ENCODE assay signal across 18 cellular contexts in genomic region chr14:55942101-55942645, GRCh38.
DNase-seq lines count a peak whose midpoint lies in the region; ATAC-seq, FAIRE-seq and TF ChIP-seq lines count a peak whose summit lies in the region.
"Had no signal": no experiment of that assay in that cellular context is flagged by ENCODE, and none has a peak within 500 bp of the region (broad histone marks: within the 10 kb centered on the region; RNA-seq: fewer than 3 reads in every experiment).

No MANE protein-coding gene starts in this region.

- POLR2A ChIA-PET in Caco-2 (lab: Charles Lee), result no interaction called here

- peaks cover 10% of the 10 kb centered on the region; the same call in 1 of the 2 replicates for H3K9me2 ChIP-seq in GM23338 (ENCODE audit: insufficient read depth)

- no peak for ATAC-seq in GM23338

- H3K4me3 ChIP-seq in GM23338, result no peak overlapping the region
- H3K4me3 ChIP-seq in colonic mucosa, result no peak overlapping the region
- H3K4me3 ChIP-seq in small intestine (ENCODE audit: low read depth in 1 of 2, low read length in 2 of 2), result no peak overlapping the region
- no peak overlapping the region for H3K4me3 ChIP-seq in Caco-2 (ENCODE audit: low read depth, low read length)
- H3K4me3 ChIP-seq in neural progenitor cell, result no peak overlapping the region

- TF ChIP-seq CTCF in 22Rv1 (IDR thresholded peaks at IDR 0.05), result no peak
- no peak for TF ChIP-seq CTCF in GM23338 (conservative IDR thresholded peaks at IDR 0.05; ENCODE audit: low read depth in 2 of 2)
- TF ChIP-seq CTCF in colonic mucosa (IDR thresholded peaks at IDR 0.05), result no peak
- no peak for TF ChIP-seq CTCF in Caco-2 (IDR thresholded peaks at IDR 0.05; ENCODE audit: insufficient read depth in 1 of 2, low read depth in 1 of 2, low read length in 1 of 2, severe bottlenecking in 1 of 2, unreplicated experiment in 1 of 2)
- TF ChIP-seq CTCF in neural progenitor cell (IDR thresholded peaks at IDR 0.05), result no peak

- H3K27me3 Mint-ChIP-seq in GM23338 (ENCODE audit: insufficient read depth, low read depth, poor library complexity) (peaks cover 3% of the 10 kb centered on the region), Caco-2 (ENCODE audit: insufficient read depth, unreplicated experiment) (no peaks in the 10 kb centered on the region), neural progenitor cell (ENCODE audit: insufficient read depth, low read depth) (peaks cover 5% of the 10 kb centered on the region)

- intact Hi-C loops in colonic mucosa (cut with DNase I), result no loop called here
- intact Hi-C loops in Caco-2 (cut with micrococcal nuclease; ENCODE audit: unreplicated experiment), result no loop called here

- no peak for FAIRE-seq in small intestine (lab: Jason Lieb, UNC)
- FAIRE-seq: GM12892, GM18507 had no signal

- H3K9me3 Mint-ChIP-seq in GM23338 (peaks cover 3% of the 10 kb centered on the region; the same call in 1 of the 3 replicates), Caco-2 (ENCODE audit: unreplicated experiment) (no peaks in the 10 kb centered on the region), neural progenitor cell (peaks cover 8% of the 10 kb centered on the region)

- H3K9me3 ChIP-seq in colonic mucosa (no peaks in the 10 kb centered on the region), small intestine (ENCODE audit: control insufficient read depth, low read depth) (no peaks in the 10 kb centered on the region), Caco-2 (no peaks in the 10 kb centered on the region), neural progenitor cell (ENCODE audit: low read depth) (no peaks in the 10 kb centered on the region)

- DNase-seq in GM23338 (ENCODE audit: low spot score) (no peak), colonic mucosa (peak; percentile 49), small intestine (peak; percentile 71), HuH-7 (ENCODE audit: low spot score) (no peak), Caco-2 (no peak), neural progenitor cell (ENCODE audit: low spot score) (no peak), NCI-H1417 (lab: John Stamatoyannopoulos, UW) (no peak)
- DNase-seq: 8988T; C1 segment of cervical spinal cord; CD4-positive, alpha-beta T cell; DMS153; DMS79; GDM1; HCEC 1CT had no signal

- H3K4me1 Mint-ChIP-seq in GM23338 (peaks cover 12% of the 10 kb centered on the region), Caco-2 (ENCODE audit: low read depth, unreplicated experiment) (no peaks in the 10 kb centered on the region), neural progenitor cell (peaks cover 3% of the 10 kb centered on the region)

- no TSS peak for BruUV-seq in Caco-2 (replicated peaks; lab: Mats Ljungman, UMichigan)

- H4K20me1 ChIP-seq in GM23338 (replicated peaks; ENCODE audit: insufficient read depth) (no peaks in the 10 kb centered on the region), neural progenitor cell (ENCODE audit: low read depth) (no peaks in the 10 kb centered on the region)

- H3K36me3 Mint-ChIP-seq in GM23338 (ENCODE audit: low read depth) (peaks cover 3% of the 10 kb centered on the region; the same call in 2 of the 3 replicates), Caco-2 (ENCODE audit: insufficient read depth, unreplicated experiment) (no peaks in the 10 kb centered on the region), neural progenitor cell (peaks cover 4% of the 10 kb centered on the region)

- H3K36me3 ChIP-seq in GM23338 (ENCODE audit: insufficient read depth), result no peaks in the 10 kb centered on the region
- H3K36me3 ChIP-seq in colonic mucosa, result no peaks in the 10 kb centered on the region
- H3K36me3 ChIP-seq in small intestine (ENCODE audit: control insufficient read depth in 2 of 2, insufficient read depth in 2 of 2, low read length in 2 of 2), result no peaks in the 10 kb centered on the region
- no peaks in the 10 kb centered on the region for H3K36me3 ChIP-seq in Caco-2 (ENCODE audit: control insufficient read depth, insufficient read depth, low read length)
- H3K36me3 ChIP-seq in neural progenitor cell, result no peaks in the 10 kb centered on the region

- H3K79me2 ChIP-seq in GM23338 (replicated peaks; ENCODE audit: insufficient read depth), result no peaks in the 10 kb centered on the region
- H3K79me2 ChIP-seq in neural progenitor cell (ENCODE audit: low read depth), result no peaks in the 10 kb centered on the region

- H3K27me3 ChIP-seq in GM23338 (ENCODE audit: insufficient read depth) (no peaks in the 10 kb centered on the region), colonic mucosa (no peaks in the 10 kb centered on the region), small intestine (ENCODE audit: control insufficient read depth in 2 of 2, insufficient read depth in 2 of 2, low read length in 2 of 2) (no peaks in the 10 kb centered on the region), Caco-2 (replicated peaks; ENCODE audit: control insufficient read depth, insufficient read depth, low read length) (no peaks in the 10 kb centered on the region; the same call in 1 of the 2 replicates), neural progenitor cell (no peaks in the 10 kb centered on the region)

- H2AFZ ChIP-seq in GM23338 (0 out of 2 replicates have a peak overlapping the region, but pooled peaks have one; percentile 32), neural progenitor cell (replicated peaks) (no peak overlapping the region)

- 22 to 67% (median 31%) methylated on average over 3 of the region's 3 CpGs for WGBS in small intestine, 3 donors

- H3K4me2 ChIP-seq in GM23338, result no peak overlapping the region
- no peak overlapping the region for H3K4me2 ChIP-seq in neural progenitor cell
- H3K4me2 ChIP-seq: KMS-11 had no signal

- CTCF ChIA-PET in Caco-2 (lab: Charles Lee), result no interaction called here

- H3K27ac ChIP-seq in 22Rv1 (peak overlapping the region; percentile 30; the same call in 1 of the 2 replicates), GM23338 (ENCODE audit: low read depth) (no peak overlapping the region), colonic mucosa (no peak overlapping the region), small intestine (ENCODE audit: low read depth in 1 of 2, low read length in 1 of 2) (no peak overlapping the region), neural progenitor cell (no peak overlapping the region)
- H3K27ac ChIP-seq: KMS-11 had no signal

- H3K4me1 ChIP-seq in GM23338 (ENCODE audit: insufficient read depth) (no peaks in the 10 kb centered on the region), colonic mucosa (no peaks in the 10 kb centered on the region), small intestine (ENCODE audit: control insufficient read depth in 2 of 2, insufficient read depth in 1 of 2, low read depth in 1 of 2, low read length in 1 of 2) (peaks cover 0 to 11% of the 10 kb centered on the region in 2 donors), Caco-2 (peaks cover under 1% of the 10 kb centered on the region; the same call in 1 of the 2 replicates), neural progenitor cell (no peaks in the 10 kb centered on the region)

- no peak overlapping the region for H3K27ac Mint-ChIP-seq in GM23338
- H3K27ac Mint-ChIP-seq in Caco-2 (ENCODE audit: unreplicated experiment), result no peak overlapping the region
- H3K27ac Mint-ChIP-seq in neural progenitor cell, result no peak overlapping the region
- H3K27ac Mint-ChIP-seq: CD4-positive, alpha-beta T cell had no signal

- H3K9ac ChIP-seq in colonic mucosa (ENCODE audit: low read depth in 2 of 2, low read length in 2 of 2) (no peak overlapping the region), neural progenitor cell (no peak overlapping the region)
- H3K9ac ChIP-seq: KMS-11 had no signal

- H3K4me3 Mint-ChIP-seq in GM23338, result no peak overlapping the region
- H3K4me3 Mint-ChIP-seq in Caco-2 (ENCODE audit: unreplicated experiment), result no peak overlapping the region
- no peak overlapping the region for H3K4me3 Mint-ChIP-seq in neural progenitor cell
- H3K4me3 Mint-ChIP-seq: CD4-positive, alpha-beta T cell had no signal

- no peaks in the 10 kb centered on the region for H3F3A ChIP-seq in GM23338 (replicated peaks; ENCODE audit: low read depth)
- H3F3A ChIP-seq in neural progenitor cell (ENCODE audit: low read depth), result no peaks in the 10 kb centered on the region

TF ChIP-seq in GM23338, 12 proteins besides CTCF, POLR2A, EP300 and RAD21 (continues in another document):
- TF ChIP-seq REST (IDR thresholded peaks at IDR 0.05; ENCODE audit: unreplicated experiment) (no peak), EZH2phosphoT487 (IDR thresholded peaks at IDR 0.05; ENCODE audit: unreplicated experiment) (no peak), ZNF114 (CRISPR knock-in tag; IDR thresholded peaks at IDR 0.05) (no peak), ETS1 (IDR thresholded peaks at IDR 0.05) (no peak), STAT1 (IDR thresholded peaks at IDR 0.05; ENCODE audit: unreplicated experiment) (no peak)

Comparison
In these comparisons a context has a peak if more than half of its experiments do, and no peak if none do; other contexts are left out.
1. DNase-seq: peak in colonic mucosa (single experiment) and small intestine (single experiment); none in GM23338 (single experiment), HuH-7 (single experiment), Caco-2 (0 of 2), neural progenitor cell (single experiment) and NCI-H1417 (0 of 3).